Comparison of ENCODE assay signal across 8 cellular contexts in the genomic region with DNA sequence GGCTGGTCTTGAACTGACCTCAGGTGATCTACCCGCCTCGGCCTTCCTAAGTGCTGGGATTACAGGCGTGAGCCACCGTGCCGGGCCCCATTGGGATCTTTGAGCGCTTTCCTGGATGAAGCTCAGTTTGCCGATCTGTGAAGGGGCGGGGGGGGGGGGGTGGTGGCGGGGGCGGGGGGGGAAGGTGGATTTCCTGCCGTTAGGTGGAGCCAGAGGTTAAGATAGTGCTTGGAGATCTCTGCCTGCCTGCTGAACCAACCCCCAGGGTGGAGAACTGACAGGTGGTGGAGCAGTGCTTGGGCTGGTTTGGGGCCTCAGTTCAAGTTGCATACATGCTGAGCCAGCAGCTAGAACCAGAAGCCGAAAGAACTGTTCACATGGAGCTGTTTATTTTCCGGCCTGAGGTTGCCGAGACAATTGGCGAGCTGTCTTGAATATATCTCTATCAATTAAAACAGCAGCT. TPM values are rescaled to one million over a fixed set of nuclear protein-coding genes. Genes with fewer than 3 reads are reported as not detected.
DNase-seq lines count a peak whose midpoint lies in the region; TF ChIP-seq lines count a peak whose summit lies in the region.

No MANE protein-coding gene starts in this region.

- H3K27me3 ChIP-seq in SJSA1 (replicated peaks): no peaks in the 10 kb centered on the region

- H3K36me3 Mint-ChIP-seq in activated naive CD4-positive, alpha-beta T cell treated with anti-CD3 and anti-CD28 coated beads, Interleukin-2, amount 10 ng/mL, durations not matched to agents 7 days and 5 days: no peaks in the 10 kb centered on the region
- no peaks in the 10 kb centered on the region for H3K36me3 Mint-ChIP-seq in osteocyte (ENCODE audit: unreplicated experiment)

- no peaks in the 10 kb centered on the region for H3K36me3 ChIP-seq in SJSA1
- H3K36me3 ChIP-seq in urinary bladder (ENCODE audit: insufficient read depth): no peaks in the 10 kb centered on the region

- H3K9me3 ChIP-seq in SJSA1 (replicated peaks): no peaks in the 10 kb centered on the region

- DNase-seq in DMS79 treated with DMSO at 0.1 percent for 48 hours (lab: John Stamatoyannopoulos, UW): peak; percentile 84
- DNase-seq in M059J (ENCODE audit: low read depth): peak; percentile 61
- peak in 1 of 2 experiments; percentile 9 for DNase-seq in SJSA1 (ENCODE audit: low read depth in 1 of 2, low spot score in 2 of 2)
- peak; percentile 80 for DNase-seq in activated naive CD4-positive, alpha-beta T cell treated with anti-CD3 and anti-CD28 coated beads, Interleukin-2, amount 10 ng/mL, durations not matched to agents 7 days and 5 days
- DNase-seq in germinal center (ENCODE audit: low spot score): peak; percentile 91
- DNase-seq in osteocyte (ENCODE audit: extremely low spot score, unreplicated experiment): peak; percentile 76
- no peak for DNase-seq in NCI-H1048 (lab: John Stamatoyannopoulos, UW)

- H3K9me3 Mint-ChIP-seq in activated naive CD4-positive, alpha-beta T cell treated with anti-CD3 and anti-CD28 coated beads, Interleukin-2, amount 10 ng/mL, durations not matched to agents 7 days and 5 days: no peaks in the 10 kb centered on the region
- no peaks in the 10 kb centered on the region for H3K9me3 Mint-ChIP-seq in osteocyte (ENCODE audit: unreplicated experiment)

- peak overlapping the region; percentile 82 for H3K4me3 Mint-ChIP-seq in activated naive CD4-positive, alpha-beta T cell treated with anti-CD3 and anti-CD28 coated beads, Interleukin-2, amount 10 ng/mL, durations not matched to agents 7 days and 5 days
- H3K4me3 Mint-ChIP-seq in osteocyte (ENCODE audit: unreplicated experiment): peak overlapping the region; percentile 80

- WGBS in urinary bladder: 3% methylated on average over 14 of the region's 15 CpGs

- H3K4me1 ChIP-seq in SJSA1 (replicated peaks): peaks cover 30% of the 10 kb centered on the region
- no peaks in the 10 kb centered on the region for H3K4me1 ChIP-seq in urinary bladder (ENCODE audit: insufficient read depth)

- H3K4me1 Mint-ChIP-seq in activated naive CD4-positive, alpha-beta T cell treated with anti-CD3 and anti-CD28 coated beads, Interleukin-2, amount 10 ng/mL, durations not matched to agents 7 days and 5 days: peaks cover 40% of the 10 kb centered on the region
- peaks cover 27% of the 10 kb centered on the region for H3K4me1 Mint-ChIP-seq in osteocyte (ENCODE audit: unreplicated experiment)

- CTCF ChIA-PET in activated naive CD4-positive, alpha-beta T cell treated with anti-CD3 and anti-CD28 coated beads, Interleukin-2, amount 10 ng/mL, durations not matched to agents 7 days and 5 days (lab: Charles Lee): interaction anchor here (0.7 to 7.8 kb wide), 26 partner anchors 9 to 240 kb away, joined by 3 to 224 read pairs (median 4); a partner anchor contains a TSS

- H3K4me3 ChIP-seq in SJSA1 (peak overlapping the region; percentile 45; the same call in 1 of the 2 replicates), urinary bladder (ENCODE audit: low read depth, low read length) (peak overlapping the region; percentile 1)

- peaks cover 41% of the 10 kb centered on the region for H3K27me3 Mint-ChIP-seq in activated naive CD4-positive, alpha-beta T cell treated with anti-CD3 and anti-CD28 coated beads, Interleukin-2, amount 10 ng/mL, durations not matched to agents 7 days and 5 days
- H3K27me3 Mint-ChIP-seq in osteocyte (ENCODE audit: unreplicated experiment): peaks cover 24% of the 10 kb centered on the region

- H3K27ac ChIP-seq in SJSA1: no peak overlapping the region
- H3K27ac ChIP-seq in urinary bladder (ENCODE audit: low read depth): no peak overlapping the region

- TF ChIP-seq CTCF in osteocyte (IDR thresholded peaks at IDR 0.05): peak; percentile 19

- H3K27ac Mint-ChIP-seq in activated naive CD4-positive, alpha-beta T cell treated with anti-CD3 and anti-CD28 coated beads, Interleukin-2, amount 10 ng/mL, durations not matched to agents 7 days and 5 days: no peak overlapping the region
- H3K27ac Mint-ChIP-seq in osteocyte (ENCODE audit: unreplicated experiment): no peak overlapping the region

RNA-seq across cellular contexts. Expression of a gene that starts 1.7 kb away (rescaled TPM):
- total RNA-seq in M059J (2014; rRNA removed; shearing (Covaris generic)): 0.69 and 2.7 TPM in 2 replicates
- 8.2 and 10.3 TPM in 2 replicates for total RNA-seq in SJSA1 (2014; rRNA removed; shearing (Covaris generic))
- total RNA-seq in osteocyte (3.4 and 4.7 TPM in 2 replicates), urinary bladder (4.4 TPM)
- 2.7 TPM for polyA plus RNA-seq in urinary bladder

RNA-seq across cellular contexts. Expression of a gene that starts 17.9 kb away (rescaled TPM):
- total RNA-seq in M059J (2014; rRNA removed; shearing (Covaris generic)): 5.3 and 7.4 TPM in 2 replicates
- 8.3 and 10.2 TPM in 2 replicates for total RNA-seq in SJSA1 (2014; rRNA removed; shearing (Covaris generic))
- 15.3 and 15.6 TPM in 2 replicates for total RNA-seq in osteocyte
- total RNA-seq in urinary bladder: 15.5 TPM
- 8.6 TPM for polyA plus RNA-seq in urinary bladder
